1 cellular context compared by ENCODE assay signal in genomic region chr2:27518113-27518781, GRCh38.
A peak's percentile ranks its signal among the peaks of the same experiment; 100 is the strongest.
TF ChIP-seq lines count a peak whose summit lies in the region.

No MANE protein-coding gene starts in this region.

TF ChIP-seq in HepG2, 621 proteins besides CTCF, POLR2A, EP300 and RAD21 (continued from another document and continues in another):
- TF ChIP-seq GLMP (CRISPR knock-in tag; IDR thresholded peaks at IDR 0.05; ENCODE audit: borderline replicate concordance) (no peak), ZNF335 (CRISPR knock-in tag; IDR thresholded peaks at IDR 0.05) (no peak), PAWR (CRISPR knock-in tag; IDR thresholded peaks at IDR 0.05; ENCODE audit: borderline replicate concordance) (no peak), GPBP1L1 (CRISPR knock-in tag; IDR thresholded peaks at IDR 0.05) (no peak), ZNF770 (CRISPR knock-in tag; IDR thresholded peaks at IDR 0.05) (0 out of 2 replicates have a peak, but pooled peaks have one; percentile 29), PAX8 (CRISPR knock-in tag; IDR thresholded peaks at IDR 0.05; ENCODE audit: borderline replicate concordance) (no peak), ZNF879 (CRISPR knock-in tag; IDR thresholded peaks at IDR 0.05) (no peak), HIC2 (CRISPR knock-in tag; IDR thresholded peaks at IDR 0.05; ENCODE audit: low read depth) (0 out of 2 replicates have a peak, but pooled peaks have one; percentile 26), ZSCAN31 (CRISPR knock-in tag; IDR thresholded peaks at IDR 0.05; ENCODE audit: low read depth) (0 out of 2 replicates have a peak, but pooled peaks have one; percentile 40), CCDC6 (CRISPR knock-in tag; IDR thresholded peaks at IDR 0.05) (no peak), SIX1 (CRISPR knock-in tag; IDR thresholded peaks at IDR 0.05; ENCODE audit: borderline replicate concordance) (no peak), KDM2A (CRISPR knock-in tag; IDR thresholded peaks at IDR 0.05; ENCODE audit: borderline replicate concordance, low read depth) (no peak), ZNF563 (CRISPR knock-in tag; IDR thresholded peaks at IDR 0.05) (no peak), ZFP90 (CRISPR knock-in tag; IDR thresholded peaks at IDR 0.05; ENCODE audit: borderline replicate concordance) (no peak), ATF5 (CRISPR knock-in tag; IDR thresholded peaks at IDR 0.05; ENCODE audit: low read depth) (no peak), U2AF1 (optimal IDR thresholded peaks at IDR 0.05; ENCODE audit: low read depth, low read length) (no peak), ZBTB44 (CRISPR knock-in tag; IDR thresholded peaks at IDR 0.05) (no peak), GABPA (IDR thresholded peaks at IDR 0.05; ENCODE audit: low read depth, low read length) (no peak), GABPA (CRISPR knock-in tag; IDR thresholded peaks at IDR 0.05; ENCODE audit: low read depth) (0 out of 2 replicates have a peak, but pooled peaks have one; percentile 13), SIN3A (IDR thresholded peaks at IDR 0.05; ENCODE audit: borderline replicate concordance, low read depth, low read length) (no peak), DBP (CRISPR knock-in tag; IDR thresholded peaks at IDR 0.05; ENCODE audit: not compliant biosample characterization) (no peak), SMARCE1 (IDR thresholded peaks at IDR 0.05; ENCODE audit: borderline replicate concordance) (no peak), MTF2 (CRISPR knock-in tag; IDR thresholded peaks at IDR 0.05; ENCODE audit: borderline replicate concordance) (no peak), THAP9 (CRISPR knock-in tag; IDR thresholded peaks at IDR 0.05; ENCODE audit: borderline replicate concordance) (no peak), GZF1 (CRISPR knock-in tag; IDR thresholded peaks at IDR 0.05) (0 out of 2 replicates have a peak, but pooled peaks have one; percentile 52), ZBTB8A (CRISPR knock-in tag; IDR thresholded peaks at IDR 0.05; ENCODE audit: borderline replicate concordance, low read depth) (no peak), MAX (IDR thresholded peaks at IDR 0.05) (peak; percentile 54; the same call in 1 of the 2 replicates), AGO2 (optimal IDR thresholded peaks at IDR 0.05; ENCODE audit: low read depth, low read length) (no peak), ZNF660 (CRISPR knock-in tag; IDR thresholded peaks at IDR 0.05; ENCODE audit: borderline replicate concordance, low read depth) (no peak), SYNCRIP (IDR thresholded peaks at IDR 0.05; ENCODE audit: insufficient read depth, low read depth, low read length) (no peak), ZNF549 (CRISPR knock-in tag; IDR thresholded peaks at IDR 0.05) (no peak), ZNF720 (CRISPR knock-in tag; IDR thresholded peaks at IDR 0.05) (no peak), NR2F1 (CRISPR knock-in tag; IDR thresholded peaks at IDR 0.05) (peak in 1 of 2 experiments; percentile 23; a peak in 1 of 4 replicates), SMAD1 (CRISPR knock-in tag; IDR thresholded peaks at IDR 0.05; ENCODE audit: borderline replicate concordance, low read depth) (no peak), RBAK (CRISPR knock-in tag; IDR thresholded peaks at IDR 0.05) (no peak), AHDC1 (CRISPR knock-in tag; IDR thresholded peaks at IDR 0.05; ENCODE audit: borderline replicate concordance) (peak; percentile 36; the same call in 1 of the 2 replicates), NFKBIZ (CRISPR knock-in tag; IDR thresholded peaks at IDR 0.05) (no peak), BRF2 (CRISPR knock-in tag; IDR thresholded peaks at IDR 0.05) (peak; percentile 58), SRY (CRISPR knock-in tag; IDR thresholded peaks at IDR 0.05) (no peak), FOXA3 (CRISPR knock-in tag; IDR thresholded peaks at IDR 0.05) (peak; percentile 35), PITX1 (CRISPR knock-in tag; IDR thresholded peaks at IDR 0.05) (peak; percentile 96), DR1 (CRISPR knock-in tag; IDR thresholded peaks at IDR 0.05) (no peak), MEIS2 (CRISPR knock-in tag; IDR thresholded peaks at IDR 0.05) (0 out of 2 replicates have a peak, but pooled peaks have one; percentile 58), SNAI1 (CRISPR knock-in tag; IDR thresholded peaks at IDR 0.05; ENCODE audit: borderline replicate concordance) (0 out of 2 replicates have a peak, but pooled peaks have one; percentile 53)
